Comparison of ENCODE assay signal across 1 cellular context in genomic region chr10:97013983-97014382, GRCh38.
TF ChIP-seq lines count a peak whose summit lies in the region.

No MANE protein-coding gene starts in this region.

TF ChIP-seq in GM23338, 12 proteins besides CTCF, POLR2A, EP300 and RAD21 (continued from another document):
- TF ChIP-seq, protein P1, sequence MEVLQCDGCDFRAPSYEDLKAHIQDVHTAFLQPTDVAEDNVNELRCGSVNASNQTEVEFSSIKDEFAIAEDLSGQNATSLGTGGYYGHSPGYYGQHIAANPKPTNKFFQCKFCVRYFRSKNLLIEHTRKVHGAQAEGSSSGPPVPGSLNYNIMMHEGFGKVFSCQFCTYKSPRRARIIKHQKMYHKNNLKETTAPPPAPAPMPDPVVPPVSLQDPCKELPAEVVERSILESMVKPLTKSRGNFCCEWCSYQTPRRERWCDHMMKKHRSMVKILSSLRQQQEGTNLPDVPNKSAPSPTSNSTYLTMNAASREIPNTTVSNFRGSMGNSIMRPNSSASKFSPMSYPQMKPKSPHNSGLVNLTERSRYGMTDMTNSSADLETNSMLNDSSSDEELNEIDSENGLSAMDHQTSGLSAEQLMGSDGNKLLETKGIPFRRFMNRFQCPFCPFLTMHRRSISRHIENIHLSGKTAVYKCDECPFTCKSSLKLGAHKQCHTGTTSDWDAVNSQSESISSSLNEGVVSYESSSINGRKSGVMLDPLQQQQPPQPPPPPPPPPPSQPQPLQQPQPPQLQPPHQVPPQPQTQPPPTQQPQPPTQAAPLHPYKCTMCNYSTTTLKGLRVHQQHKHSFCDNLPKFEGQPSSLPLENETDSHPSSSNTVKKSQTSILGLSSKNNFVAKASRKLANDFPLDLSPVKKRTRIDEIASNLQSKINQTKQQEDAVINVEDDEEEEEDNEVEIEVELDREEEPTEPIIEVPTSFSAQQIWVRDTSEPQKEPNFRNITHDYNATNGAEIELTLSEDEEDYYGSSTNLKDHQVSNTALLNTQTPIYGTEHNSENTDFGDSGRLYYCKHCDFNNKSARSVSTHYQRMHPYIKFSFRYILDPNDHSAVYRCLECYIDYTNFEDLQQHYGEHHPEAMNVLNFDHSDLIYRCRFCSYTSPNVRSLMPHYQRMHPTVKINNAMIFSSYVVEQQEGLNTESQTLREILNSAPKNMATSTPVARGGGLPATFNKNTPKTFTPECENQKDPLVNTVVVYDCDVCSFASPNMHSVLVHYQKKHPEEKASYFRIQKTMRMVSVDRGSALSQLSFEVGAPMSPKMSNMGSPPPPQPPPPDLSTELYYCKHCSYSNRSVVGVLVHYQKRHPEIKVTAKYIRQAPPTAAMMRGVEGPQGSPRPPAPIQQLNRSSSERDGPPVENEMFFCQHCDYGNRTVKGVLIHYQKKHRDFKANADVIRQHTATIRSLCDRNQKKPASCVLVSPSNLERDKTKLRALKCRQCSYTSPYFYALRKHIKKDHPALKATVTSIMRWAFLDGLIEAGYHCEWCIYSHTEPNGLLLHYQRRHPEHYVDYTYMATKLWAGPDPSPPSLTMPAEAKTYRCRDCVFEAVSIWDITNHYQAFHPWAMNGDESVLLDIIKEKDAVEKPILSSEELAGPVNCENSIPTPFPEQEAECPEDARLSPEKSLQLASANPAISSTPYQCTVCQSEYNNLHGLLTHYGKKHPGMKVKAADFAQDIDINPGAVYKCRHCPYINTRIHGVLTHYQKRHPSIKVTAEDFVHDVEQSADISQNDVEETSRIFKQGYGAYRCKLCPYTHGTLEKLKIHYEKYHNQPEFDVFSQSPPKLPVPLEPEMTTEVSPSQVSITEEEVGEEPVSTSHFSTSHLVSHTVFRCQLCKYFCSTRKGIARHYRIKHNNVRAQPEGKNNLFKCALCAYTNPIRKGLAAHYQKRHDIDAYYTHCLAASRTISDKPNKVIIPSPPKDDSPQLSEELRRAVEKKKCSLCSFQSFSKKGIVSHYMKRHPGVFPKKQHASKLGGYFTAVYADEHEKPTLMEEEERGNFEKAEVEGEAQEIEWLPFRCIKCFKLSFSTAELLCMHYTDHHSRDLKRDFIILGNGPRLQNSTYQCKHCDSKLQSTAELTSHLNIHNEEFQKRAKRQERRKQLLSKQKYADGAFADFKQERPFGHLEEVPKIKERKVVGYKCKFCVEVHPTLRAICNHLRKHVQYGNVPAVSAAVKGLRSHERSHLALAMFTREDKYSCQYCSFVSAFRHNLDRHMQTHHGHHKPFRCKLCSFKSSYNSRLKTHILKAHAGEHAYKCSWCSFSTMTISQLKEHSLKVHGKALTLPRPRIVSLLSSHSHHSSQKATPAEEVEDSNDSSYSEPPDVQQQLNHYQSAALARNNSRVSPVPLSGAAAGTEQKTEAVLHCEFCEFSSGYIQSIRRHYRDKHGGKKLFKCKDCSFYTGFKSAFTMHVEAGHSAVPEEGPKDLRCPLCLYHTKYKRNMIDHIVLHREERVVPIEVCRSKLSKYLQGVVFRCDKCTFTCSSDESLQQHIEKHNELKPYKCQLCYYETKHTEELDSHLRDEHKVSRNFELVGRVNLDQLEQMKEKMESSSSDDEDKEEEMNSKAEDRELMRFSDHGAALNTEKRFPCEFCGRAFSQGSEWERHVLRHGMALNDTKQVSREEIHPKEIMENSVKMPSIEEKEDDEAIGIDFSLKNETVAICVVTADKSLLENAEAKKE (CRISPR knock-in tag; IDR thresholded peaks at IDR 0.05), result no peak
- TF ChIP-seq EZH2phosphoT487 (IDR thresholded peaks at IDR 0.05; ENCODE audit: unreplicated experiment), result no peak
- TF ChIP-seq CREB1 (CRISPR knock-in tag; IDR thresholded peaks at IDR 0.05; ENCODE audit: low read depth), result no peak
